In the genomic region with DNA sequence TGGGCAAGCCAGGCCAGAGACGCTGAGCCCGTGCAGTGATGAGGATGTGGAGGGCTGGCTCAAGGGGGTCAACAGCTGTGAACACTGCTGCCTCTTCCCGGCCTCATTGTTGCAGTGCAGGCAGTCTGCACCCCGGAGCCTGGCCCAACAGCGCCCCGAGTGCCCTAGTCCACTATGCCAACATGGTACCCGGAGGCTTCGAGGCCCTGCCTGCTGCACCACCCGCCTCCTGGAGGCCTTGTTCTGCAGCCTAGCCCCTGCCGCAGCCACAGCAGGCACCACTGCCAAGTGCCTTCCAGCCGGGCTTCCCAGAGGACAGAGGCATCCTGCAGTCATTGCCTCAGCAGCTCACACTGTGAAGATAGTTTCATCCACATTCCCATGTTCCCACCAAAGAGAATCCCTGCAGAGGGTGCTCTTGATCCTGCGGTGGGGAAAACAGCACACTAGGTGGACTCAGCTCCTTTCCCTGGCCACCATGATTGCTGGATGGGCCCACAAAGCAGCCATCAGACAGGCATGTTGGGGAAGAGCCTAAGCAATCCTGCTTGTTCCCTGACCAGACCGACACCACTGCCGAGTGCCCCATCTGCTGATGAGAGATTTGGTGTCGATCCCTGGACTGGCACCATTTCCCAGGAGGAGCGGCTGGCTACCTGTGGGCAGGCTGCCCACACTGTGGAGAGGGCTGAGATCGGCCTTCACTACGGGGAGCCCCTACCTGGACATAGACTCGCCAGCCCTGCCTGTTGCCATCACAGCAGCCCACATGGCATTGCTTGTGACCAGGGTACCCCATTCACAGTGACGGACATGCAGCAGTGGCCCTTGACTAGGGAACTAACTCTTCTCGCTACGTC, we compare ENCODE assay signal across 9 cellular contexts. TPM values are rescaled to one million over a fixed set of nuclear protein-coding genes. Genes with fewer than 3 reads are reported as not detected.
A peak's percentile ranks its signal among the peaks of the same experiment; 100 is the strongest.
DNase-seq lines count a peak whose midpoint lies in the region; ATAC-seq and TF ChIP-seq lines count a peak whose summit lies in the region.
"Had no signal": no experiment of that assay in that cellular context is flagged by ENCODE, and none has a peak within 500 bp of the region (broad histone marks: within the 10 kb centered on the region; RNA-seq: fewer than 3 reads in every experiment).

No MANE protein-coding gene starts in this region.

- H3K9me3 ChIP-seq in HUES48 (ENCODE audit: control insufficient read depth, insufficient read depth, low read length) (no peaks in the 10 kb centered on the region), neural progenitor cell (ENCODE audit: low read depth) (no peaks in the 10 kb centered on the region), upper lobe of left lung (no peaks in the 10 kb centered on the region)

- H3K27ac ChIP-seq in HUES48 (ENCODE audit: low read depth, low read length) (peak overlapping the region; percentile 42), cingulate gyrus (ENCODE audit: low read depth, low read length) (peak overlapping the region; percentile 70), neural progenitor cell (peak overlapping the region; percentile 64), upper lobe of left lung (peak overlapping the region in 1 of 4 donors; percentile 18)

- no peak overlapping the region for H3K9ac ChIP-seq in HUES48 (ENCODE audit: low read depth, low read length)
- no peak overlapping the region for H3K9ac ChIP-seq in neural progenitor cell

- peaks cover 25% of the 10 kb centered on the region for H3K79me2 ChIP-seq in neural progenitor cell (ENCODE audit: low read depth)

- no peaks in the 10 kb centered on the region for H3K9me3 Mint-ChIP-seq in neural progenitor cell
- H3K9me3 Mint-ChIP-seq: central memory CD8-positive, alpha-beta T cell; stimulated activated memory B cell treated with anti-CD40 and anti-IgM and Interleukin-4, amounts not matched to agents 10 μg/mL and 1 μg/mL and 100 μg/mL, for 72 hours had no signal

- peaks cover 52% of the 10 kb centered on the region for H4K20me1 ChIP-seq in neural progenitor cell (ENCODE audit: low read depth)

- no peak overlapping the region for H3K27ac Mint-ChIP-seq in neural progenitor cell
- H3K27ac Mint-ChIP-seq: stimulated activated memory B cell treated with anti-CD40 and anti-IgM and Interleukin-4, amounts not matched to agents 10 μg/mL and 1 μg/mL and 100 μg/mL, for 72 hours had no signal

- H3K36me3 ChIP-seq in HUES48 (ENCODE audit: control insufficient read depth, insufficient read depth, low read length) (peaks cover 38% of the 10 kb centered on the region), neural progenitor cell (no peaks in the 10 kb centered on the region), upper lobe of left lung (peaks cover 13 to 37% (median 31%) of the 10 kb centered on the region in 4 donors)

- H3K4me3 Mint-ChIP-seq in neural progenitor cell, result no peak overlapping the region
- H3K4me3 Mint-ChIP-seq: central memory CD8-positive, alpha-beta T cell; stimulated activated memory B cell treated with anti-CD40 and anti-IgM and Interleukin-4, amounts not matched to agents 10 μg/mL and 1 μg/mL and 100 μg/mL, for 72 hours had no signal

- no peak overlapping the region for H3K4me2 ChIP-seq in neural progenitor cell

- peaks cover 11% of the 10 kb centered on the region for H3K27me3 Mint-ChIP-seq in neural progenitor cell (ENCODE audit: insufficient read depth, low read depth)
- H3K27me3 Mint-ChIP-seq: central memory CD8-positive, alpha-beta T cell; stimulated activated memory B cell treated with anti-CD40 and anti-IgM and Interleukin-4, amounts not matched to agents 10 μg/mL and 1 μg/mL and 100 μg/mL, for 72 hours had no signal

- DNase-seq in EL, result peak; percentile 25
- no peak for DNase-seq in neural progenitor cell (ENCODE audit: low spot score)
- DNase-seq in upper lobe of left lung, result no peak
- no peak for DNase-seq in H4 (ENCODE audit: low spot score)
- DNase-seq in effector CD8-positive, alpha-beta T cell (lab: John Stamatoyannopoulos, UW), result no peak

- H3K4me3 ChIP-seq in HUES48 (ENCODE audit: low read depth, low read length) (no peak overlapping the region), neural progenitor cell (no peak overlapping the region), upper lobe of left lung (no peak overlapping the region)

- H3K36me3 Mint-ChIP-seq in neural progenitor cell, result peaks cover 17% of the 10 kb centered on the region

- 92 to 98% methylated on average over 6 to 19 of the region's 22 CpGs for WGBS in upper lobe of left lung, 2 donors

- TF ChIP-seq EP300 in upper lobe of left lung (IDR thresholded peaks at IDR 0.05), result no peak

- no peak for TF ChIP-seq POLR2A in upper lobe of left lung (IDR thresholded peaks at IDR 0.05)

- H3K4me1 Mint-ChIP-seq in neural progenitor cell, result peaks cover 15% of the 10 kb centered on the region

- peaks cover 47% of the 10 kb centered on the region for H3F3A ChIP-seq in neural progenitor cell (ENCODE audit: low read depth)

- H3K4me1 ChIP-seq in HUES48 (ENCODE audit: control insufficient read depth, insufficient read depth, low read length), result peaks cover 8% of the 10 kb centered on the region
- no peaks in the 10 kb centered on the region for H3K4me1 ChIP-seq in neural progenitor cell
- H3K4me1 ChIP-seq in upper lobe of left lung, result peaks cover 16 to 26% (median 20%) of the 10 kb centered on the region in 4 donors

- ATAC-seq in upper lobe of left lung (ENCODE audit: low FRiP score in 2 of 2), result no peak
- ATAC-seq: stimulated activated memory B cell treated with anti-CD40 and anti-IgM and Interleukin-4, amounts not matched to agents 10 μg/mL and 1 μg/mL and 100 μg/mL, for 72 hours had no signal

- TF ChIP-seq CTCF in neural progenitor cell (IDR thresholded peaks at IDR 0.05) (no peak), upper lobe of left lung (IDR thresholded peaks at IDR 0.05) (no peak)

- H3K27me3 ChIP-seq in HUES48 (ENCODE audit: control insufficient read depth, insufficient read depth, low read length) (no peaks in the 10 kb centered on the region), neural progenitor cell (no peaks in the 10 kb centered on the region), upper lobe of left lung (no peaks in the 10 kb centered on the region)

- no peak overlapping the region for H2AFZ ChIP-seq in neural progenitor cell (replicated peaks)

RNA-seq across cellular contexts. Expression of gene USP22, which starts 44.9 kb away (rescaled TPM):
- 192 and 244 TPM in 2 replicates for total RNA-seq in neural progenitor cell (ENCODE audit: low replicate concordance)
- 100 to 1,000 TPM; 134 to 302 (median 177) TPM for total RNA-seq in upper lobe of left lung
- total RNA-seq in H4 (2014; rRNA removed; shearing (Covaris generic)), result 139 and 179 TPM in 2 replicates
